Comparison of ENCODE assay signal across 1 cellular context in the genomic region with DNA sequence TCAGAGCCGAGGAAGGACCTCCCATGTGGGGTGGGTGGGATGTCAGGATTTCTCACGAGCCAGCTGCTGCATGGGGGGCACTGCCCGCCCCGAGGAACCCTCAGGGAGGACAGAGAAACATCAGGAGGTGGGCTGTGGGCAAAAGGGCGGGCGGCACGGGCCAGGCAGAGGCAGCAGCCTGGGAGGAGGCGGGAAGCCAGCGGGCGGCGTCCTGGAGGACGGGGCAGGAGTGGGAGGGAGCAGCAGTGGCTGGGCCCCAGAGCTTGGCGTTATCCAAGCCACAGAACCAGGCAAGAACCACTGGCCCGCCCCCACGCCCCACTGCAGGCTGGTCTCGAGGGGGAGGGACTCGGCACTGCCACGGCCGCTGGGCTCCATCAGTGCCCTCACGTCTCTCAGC.
TF ChIP-seq lines count a peak whose summit lies in the region.

No MANE protein-coding gene starts in this region.

TF ChIP-seq in HEK293, 187 proteins besides CTCF, POLR2A, EP300 and RAD21 (continued from another document):
- TF ChIP-seq, protein P1, sequence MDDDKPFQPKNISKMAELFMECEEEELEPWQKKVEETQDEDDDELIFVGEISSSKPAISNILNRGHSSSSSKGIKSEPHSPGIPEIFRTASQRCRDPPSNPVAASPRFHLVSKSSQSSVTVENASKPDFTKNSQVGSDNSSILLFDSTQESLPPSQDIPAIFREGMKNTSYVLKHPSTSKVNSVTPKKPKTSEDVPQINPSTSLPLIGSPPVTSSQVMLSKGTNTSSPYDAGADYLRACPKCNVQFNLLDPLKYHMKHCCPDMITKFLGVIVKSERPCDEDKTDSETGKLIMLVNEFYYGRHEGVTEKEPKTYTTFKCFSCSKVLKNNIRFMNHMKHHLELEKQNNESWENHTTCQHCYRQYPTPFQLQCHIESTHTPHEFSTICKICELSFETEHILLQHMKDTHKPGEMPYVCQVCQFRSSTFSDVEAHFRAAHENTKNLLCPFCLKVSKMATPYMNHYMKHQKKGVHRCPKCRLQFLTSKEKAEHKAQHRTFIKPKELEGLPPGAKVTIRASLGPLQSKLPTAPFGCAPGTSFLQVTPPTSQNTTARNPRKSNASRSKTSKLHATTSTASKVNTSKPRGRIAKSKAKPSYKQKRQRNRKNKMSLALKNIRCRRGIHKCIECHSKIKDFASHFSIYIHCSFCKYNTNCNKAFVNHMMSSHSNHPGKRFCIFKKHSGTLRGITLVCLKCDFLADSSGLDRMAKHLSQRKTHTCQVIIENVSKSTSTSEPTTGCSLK (tag by site-specific recombination; IDR thresholded peaks at IDR 0.05) = no peak
- TF ChIP-seq ZNF354C (tag by site-specific recombination; IDR thresholded peaks at IDR 0.05; ENCODE audit: borderline replicate concordance, low read depth) = no peak
- TF ChIP-seq SCRT1 (tag by site-specific recombination; IDR thresholded peaks at IDR 0.05; ENCODE audit: borderline replicate concordance) = no peak
- no peak for TF ChIP-seq ZNF791 (tag by site-specific recombination; IDR thresholded peaks at IDR 0.05)
- no peak for TF ChIP-seq GFI1B (tag by site-specific recombination; IDR thresholded peaks at IDR 0.05)
- TF ChIP-seq ZNF544 (tag by site-specific recombination; IDR thresholded peaks at IDR 0.05) = no peak
- no peak for TF ChIP-seq ZNF138 (tag by site-specific recombination; IDR thresholded peaks at IDR 0.05; ENCODE audit: borderline replicate concordance)
- TF ChIP-seq, protein P2, sequence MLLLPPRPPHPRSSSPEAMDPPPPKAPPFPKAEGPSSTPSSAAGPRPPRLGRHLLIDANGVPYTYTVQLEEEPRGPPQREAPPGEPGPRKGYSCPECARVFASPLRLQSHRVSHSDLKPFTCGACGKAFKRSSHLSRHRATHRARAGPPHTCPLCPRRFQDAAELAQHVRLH (tag by site-specific recombination; IDR thresholded peaks at IDR 0.05) = no peak
- TF ChIP-seq, protein P3, sequence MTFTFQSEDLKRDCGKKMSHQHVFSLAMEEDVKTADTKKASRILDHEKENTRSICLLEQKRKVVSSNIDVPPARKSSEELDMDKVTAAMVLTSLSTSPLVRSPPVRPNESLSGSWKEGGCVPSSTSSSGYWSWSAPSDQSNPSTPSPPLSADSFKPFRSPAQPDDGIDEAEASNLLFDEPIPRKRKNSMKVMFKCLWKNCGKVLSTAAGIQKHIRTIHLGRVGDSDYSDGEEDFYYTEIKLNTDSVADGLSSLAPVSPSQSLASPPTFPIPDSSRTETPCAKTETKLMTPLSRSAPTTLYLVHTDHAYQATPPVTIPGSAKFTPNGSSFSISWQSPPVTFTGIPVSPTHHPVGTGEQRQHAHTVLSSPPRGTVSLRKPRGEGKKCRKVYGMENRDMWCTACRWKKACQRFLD (tag by site-specific recombination; IDR thresholded peaks at IDR 0.05) = no peak
- 0 out of 2 replicates have a peak, but pooled peaks have one; percentile 24 for TF ChIP-seq SP2 (tag by site-specific recombination; IDR thresholded peaks at IDR 0.05)
- no peak for TF ChIP-seq TRIM28 (IDR thresholded peaks at IDR 0.05; ENCODE audit: borderline replicate concordance, low read length)
- TF ChIP-seq, protein P4, sequence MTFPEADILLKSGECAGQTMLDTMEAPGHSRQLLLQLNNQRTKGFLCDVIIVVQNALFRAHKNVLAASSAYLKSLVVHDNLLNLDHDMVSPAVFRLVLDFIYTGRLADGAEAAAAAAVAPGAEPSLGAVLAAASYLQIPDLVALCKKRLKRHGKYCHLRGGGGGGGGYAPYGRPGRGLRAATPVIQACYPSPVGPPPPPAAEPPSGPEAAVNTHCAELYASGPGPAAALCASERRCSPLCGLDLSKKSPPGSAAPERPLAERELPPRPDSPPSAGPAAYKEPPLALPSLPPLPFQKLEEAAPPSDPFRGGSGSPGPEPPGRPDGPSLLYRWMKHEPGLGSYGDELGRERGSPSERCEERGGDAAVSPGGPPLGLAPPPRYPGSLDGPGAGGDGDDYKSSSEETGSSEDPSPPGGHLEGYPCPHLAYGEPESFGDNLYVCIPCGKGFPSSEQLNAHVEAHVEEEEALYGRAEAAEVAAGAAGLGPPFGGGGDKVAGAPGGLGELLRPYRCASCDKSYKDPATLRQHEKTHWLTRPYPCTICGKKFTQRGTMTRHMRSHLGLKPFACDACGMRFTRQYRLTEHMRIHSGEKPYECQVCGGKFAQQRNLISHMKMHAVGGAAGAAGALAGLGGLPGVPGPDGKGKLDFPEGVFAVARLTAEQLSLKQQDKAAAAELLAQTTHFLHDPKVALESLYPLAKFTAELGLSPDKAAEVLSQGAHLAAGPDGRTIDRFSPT (tag by site-specific recombination; IDR thresholded peaks at IDR 0.05) = 0 out of 2 replicates have a peak, but pooled peaks have one; percentile 16
- TF ChIP-seq, protein P5, sequence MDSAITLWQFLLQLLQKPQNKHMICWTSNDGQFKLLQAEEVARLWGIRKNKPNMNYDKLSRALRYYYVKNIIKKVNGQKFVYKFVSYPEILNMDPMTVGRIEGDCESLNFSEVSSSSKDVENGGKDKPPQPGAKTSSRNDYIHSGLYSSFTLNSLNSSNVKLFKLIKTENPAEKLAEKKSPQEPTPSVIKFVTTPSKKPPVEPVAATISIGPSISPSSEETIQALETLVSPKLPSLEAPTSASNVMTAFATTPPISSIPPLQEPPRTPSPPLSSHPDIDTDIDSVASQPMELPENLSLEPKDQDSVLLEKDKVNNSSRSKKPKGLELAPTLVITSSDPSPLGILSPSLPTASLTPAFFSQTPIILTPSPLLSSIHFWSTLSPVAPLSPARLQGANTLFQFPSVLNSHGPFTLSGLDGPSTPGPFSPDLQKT (IDR thresholded peaks at IDR 0.05; ENCODE audit: borderline replicate concordance, low read depth, low read length) = no peak
- no peak for TF ChIP-seq ZNF768 (tag by site-specific recombination; IDR thresholded peaks at IDR 0.05)
- no peak for TF ChIP-seq ZEB2 (tag by site-specific recombination; IDR thresholded peaks at IDR 0.05)
- no peak for TF ChIP-seq ZNF664 (tag by site-specific recombination; IDR thresholded peaks at IDR 0.05)
- TF ChIP-seq KLF1 (tag by site-specific recombination; IDR thresholded peaks at IDR 0.05) = 0 out of 2 replicates have a peak, but pooled peaks have one; percentile 15
- no peak for TF ChIP-seq ZNF266 (tag by site-specific recombination; IDR thresholded peaks at IDR 0.05; ENCODE audit: low read depth)
- no peak for TF ChIP-seq ZNF239 (tag by site-specific recombination; IDR thresholded peaks at IDR 0.05)
- TF ChIP-seq KLF9 (tag by site-specific recombination; IDR thresholded peaks at IDR 0.05; ENCODE audit: low read depth) = no peak
- TF ChIP-seq ZNF248 (tag by site-specific recombination; IDR thresholded peaks at IDR 0.05) = no peak
- TF ChIP-seq ZNF510 (tag by site-specific recombination; IDR thresholded peaks at IDR 0.05; ENCODE audit: insufficient replicate concordance) = no peak
- peak; percentile 89 for TF ChIP-seq EGR2 (tag by site-specific recombination; IDR thresholded peaks at IDR 0.05; ENCODE audit: low read depth)
